Comparison of ENCODE assay signal across 12 cellular contexts in genomic region chr11:70913715-70914231, GRCh38.
DNase-seq lines count a peak whose midpoint lies in the region; ATAC-seq and TF ChIP-seq lines count a peak whose summit lies in the region.
"Had no signal": no experiment of that assay in that cellular context is flagged by ENCODE, and none has a peak within 500 bp of the region (broad histone marks: within the 10 kb centered on the region; RNA-seq: fewer than 3 reads in every experiment).

No MANE protein-coding gene starts in this region.

- H3K27me3 Mint-ChIP-seq in endothelial cell (ENCODE audit: unreplicated experiment) = no peaks in the 10 kb centered on the region
- H3K27me3 Mint-ChIP-seq in naive thymus-derived CD4-positive, alpha-beta T cell = peaks cover 11 to 48% (median 15%) of the 10 kb centered on the region in 5 donors

- H3K4me1 Mint-ChIP-seq in endothelial cell (ENCODE audit: unreplicated experiment) = peaks cover 22% of the 10 kb centered on the region
- no peaks in the 10 kb centered on the region for H3K4me1 Mint-ChIP-seq in naive thymus-derived CD4-positive, alpha-beta T cell

- H3K9me3 Mint-ChIP-seq in endothelial cell (ENCODE audit: unreplicated experiment) = no peaks in the 10 kb centered on the region
- peaks cover 0 to 11% (median 4%) of the 10 kb centered on the region in 11 donors for H3K9me3 Mint-ChIP-seq in naive thymus-derived CD4-positive, alpha-beta T cell

- TF ChIP-seq CTCF in endothelial cell (IDR thresholded peaks at IDR 0.05; ENCODE audit: unreplicated experiment) = no peak

- POLR2A ChIA-PET in naive thymus-derived CD4-positive, alpha-beta T cell (lab: Charles Lee) = no interaction called here

- H3K27ac ChIP-seq in naive thymus-derived CD4-positive, alpha-beta T cell (ENCODE audit: low read depth, low read length) = no peak overlapping the region
- H3K27ac ChIP-seq: BLaER1 treated with 17β-estradiol and CSF1 and Interleukin-3, amounts not matched to agents 10 nM and 100 nM; foreskin keratinocyte had no signal

- H3K4me3 Mint-ChIP-seq in endothelial cell (ENCODE audit: unreplicated experiment) = no peak overlapping the region
- no peak overlapping the region for H3K4me3 Mint-ChIP-seq in naive thymus-derived CD4-positive, alpha-beta T cell

- peak overlapping the region; percentile 24 for H3K27ac Mint-ChIP-seq in endothelial cell (ENCODE audit: unreplicated experiment)
- no peak overlapping the region for H3K27ac Mint-ChIP-seq in naive thymus-derived CD4-positive, alpha-beta T cell

- DNase-seq in H7 (peak; percentile 70), NCI-H2196 (lab: John Stamatoyannopoulos, UW; ENCODE audit: unreplicated experiment) (peak; percentile 97), endothelial cell (ENCODE audit: low spot score) (no peak)
- no peak for DNase-seq in activated CD4-positive, alpha-beta T cell treated with anti-CD3 and anti-CD28 coated beads for 1 hour
- no peak for DNase-seq in naive thymus-derived CD4-positive, alpha-beta T cell
- DNase-seq: central memory CD4-positive, alpha-beta T cell; foreskin keratinocyte; occipital lobe had no signal

- peak overlapping the region; percentile 26 for H2AFZ ChIP-seq in neuron (ENCODE audit: low read depth, low read length)

- H3K4me1 ChIP-seq in neuron (ENCODE audit: insufficient read depth, low read length) = peaks cover 4% of the 10 kb centered on the region
- H3K4me1 ChIP-seq in naive thymus-derived CD4-positive, alpha-beta T cell (ENCODE audit: control insufficient read depth in 2 of 2, insufficient read depth in 2 of 2, low read length in 2 of 2) = no peaks in the 10 kb centered on the region
- H3K4me1 ChIP-seq: foreskin keratinocyte had no signal

- H3K36me3 ChIP-seq in H7 (replicated peaks; ENCODE audit: control insufficient read depth, insufficient read depth, low read length) (no peaks in the 10 kb centered on the region; the same call in 1 of the 2 replicates), neuron (ENCODE audit: insufficient read depth, low read length) (no peaks in the 10 kb centered on the region)
- H3K36me3 ChIP-seq in naive thymus-derived CD4-positive, alpha-beta T cell (ENCODE audit: control insufficient read depth in 2 of 3, insufficient read depth in 3 of 3, low read length in 3 of 3) = no peaks in the 10 kb centered on the region
- H3K36me3 ChIP-seq: BLaER1 treated with 17β-estradiol and CSF1 and Interleukin-3, amounts not matched to agents 10 nM and 100 nM had no signal

- CTCF ChIA-PET in naive thymus-derived CD4-positive, alpha-beta T cell (lab: Charles Lee) = no interaction called here

- H3K4me3 ChIP-seq in H7 (ENCODE audit: insufficient read depth, low read depth, low read length) (no peak overlapping the region), neuron (ENCODE audit: low read length) (no peak overlapping the region)
- H3K4me3 ChIP-seq in naive thymus-derived CD4-positive, alpha-beta T cell (ENCODE audit: low read length) = no peak overlapping the region
- H3K4me3 ChIP-seq: BLaER1 treated with 17β-estradiol and CSF1 and Interleukin-3, amounts not matched to agents 10 nM and 100 nM had no signal

- no peaks in the 10 kb centered on the region for H3K9me3 ChIP-seq in neuron (ENCODE audit: low read length)
- no peaks in the 10 kb centered on the region for H3K9me3 ChIP-seq in naive thymus-derived CD4-positive, alpha-beta T cell (ENCODE audit: control insufficient read depth in 2 of 3, low read length in 3 of 3)

- ATAC-seq in HG02884 (IDR thresholded peaks at IDR 0.05; ENCODE audit: unreplicated experiment) (no peak), GM21717 (IDR thresholded peaks at IDR 0.05; ENCODE audit: unreplicated experiment) (no peak)
- no peak for ATAC-seq in naive thymus-derived CD4-positive, alpha-beta T cell
- ATAC-seq: foreskin keratinocyte had no signal

- H3K36me3 Mint-ChIP-seq in endothelial cell (ENCODE audit: low read depth, unreplicated experiment) = no peaks in the 10 kb centered on the region
- no peaks in the 10 kb centered on the region for H3K36me3 Mint-ChIP-seq in naive thymus-derived CD4-positive, alpha-beta T cell

- intact Hi-C loops in naive thymus-derived CD4-positive, alpha-beta T cell (cut with micrococcal nuclease) = no loop called here

- H3K27me3 ChIP-seq in H7 (ENCODE audit: control insufficient read depth, insufficient read depth, low read length) (no peaks in the 10 kb centered on the region), neuron (ENCODE audit: insufficient read depth, low read length) (no peaks in the 10 kb centered on the region)
- H3K27me3 ChIP-seq in naive thymus-derived CD4-positive, alpha-beta T cell (ENCODE audit: control insufficient read depth in 2 of 2, insufficient read depth in 2 of 2, low read length in 2 of 2) = no peaks in the 10 kb centered on the region
- H3K27me3 ChIP-seq: BLaER1 treated with 17β-estradiol and CSF1 and Interleukin-3, amounts not matched to agents 10 nM and 100 nM; foreskin keratinocyte had no signal

Comparison
In these comparisons a context has a peak if more than half of its experiments do, and no peak if none do; other contexts are left out.
1. DNase-seq: peak in H7 (single experiment) and NCI-H2196 (single experiment); none in endothelial cell (single experiment), activated CD4-positive, alpha-beta T cell treated with anti-CD3 and anti-CD28 coated beads for 1 hour (single experiment) and naive thymus-derived CD4-positive, alpha-beta T cell (0 of 9).